In the genomic region with DNA sequence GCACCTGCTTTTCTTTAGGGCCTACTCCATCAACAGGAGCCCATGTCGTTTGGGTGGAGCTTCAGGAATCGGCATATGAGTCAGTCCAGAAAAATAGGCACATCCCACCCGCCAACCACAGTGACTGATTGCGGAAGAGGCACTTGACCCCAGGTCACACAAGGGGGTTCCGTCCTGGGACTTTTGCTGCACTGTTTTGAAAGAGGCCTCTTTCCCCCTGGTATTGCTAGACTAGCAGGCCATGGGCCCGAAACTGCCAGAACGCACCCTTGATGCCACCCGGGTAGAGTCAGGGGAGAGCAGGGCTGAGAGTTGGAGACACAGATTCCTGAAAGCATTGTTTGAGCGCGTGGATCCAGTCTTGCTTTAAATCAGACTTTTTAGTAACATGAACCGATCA, we compare ENCODE assay signal across 1 cellular context.
TF ChIP-seq lines count a peak whose summit lies in the region.

No MANE protein-coding gene starts in this region.

TF ChIP-seq in GM12878, 131 proteins besides CTCF, POLR2A, EP300 and RAD21 (continues in another document):
- TF ChIP-seq, protein P1, sequence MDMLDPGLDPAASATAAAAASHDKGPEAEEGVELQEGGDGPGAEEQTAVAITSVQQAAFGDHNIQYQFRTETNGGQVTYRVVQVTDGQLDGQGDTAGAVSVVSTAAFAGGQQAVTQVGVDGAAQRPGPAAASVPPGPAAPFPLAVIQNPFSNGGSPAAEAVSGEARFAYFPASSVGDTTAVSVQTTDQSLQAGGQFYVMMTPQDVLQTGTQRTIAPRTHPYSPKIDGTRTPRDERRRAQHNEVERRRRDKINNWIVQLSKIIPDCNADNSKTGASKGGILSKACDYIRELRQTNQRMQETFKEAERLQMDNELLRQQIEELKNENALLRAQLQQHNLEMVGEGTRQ (IDR thresholded peaks at IDR 0.05; ENCODE audit: borderline replicate concordance, low read depth, low read length) = no peak
- TF ChIP-seq SMAD5 (IDR thresholded peaks at IDR 0.05; ENCODE audit: low read depth) (no peak), EGR1 (IDR thresholded peaks at IDR 0.05; ENCODE audit: borderline replicate concordance in 1 of 2, low read depth in 2 of 2, low read length in 2 of 2) (no peak), TCF12 (IDR thresholded peaks at IDR 0.05; ENCODE audit: low read depth, low read length) (peak; percentile 51; the same call in 1 of the 2 replicates), IRF4 (IDR thresholded peaks at IDR 0.05; ENCODE audit: low read depth, low read length) (peak; percentile 85), ZNF24 (IDR thresholded peaks at IDR 0.05) (no peak), YY1 (IDR thresholded peaks at IDR 0.05; ENCODE audit: low read depth, low read length) (peak; percentile 29; the same call in 1 of the 2 replicates), RFX5 (IDR thresholded peaks at IDR 0.05; ENCODE audit: low read depth, low read length) (no peak), HDAC2 (IDR thresholded peaks at IDR 0.05) (no peak), GABPA (IDR thresholded peaks at IDR 0.05; ENCODE audit: low read depth) (no peak), FOS (IDR thresholded peaks at IDR 0.05; ENCODE audit: borderline replicate concordance, extremely low read depth, insufficient read length) (no peak), MEF2B (IDR thresholded peaks at IDR 0.05; ENCODE audit: partially characterized antibody, poor library complexity, severe bottlenecking) (peak; percentile 22), CHD2 (IDR thresholded peaks at IDR 0.05; ENCODE audit: borderline replicate concordance, low read depth, low read length) (no peak), KAT2A (conservative IDR thresholded peaks at IDR 0.05; ENCODE audit: control insufficient read depth, low read depth, low read length) (no peak), PAX5 (IDR thresholded peaks at IDR 0.05; ENCODE audit: borderline replicate concordance, low read depth, low read length) (peak; percentile 90), ZNF622 (IDR thresholded peaks at IDR 0.05) (no peak), BRCA1 (IDR thresholded peaks at IDR 0.05; ENCODE audit: low read depth, low read length) (no peak), TARDBP (IDR thresholded peaks at IDR 0.05; ENCODE audit: borderline replicate concordance) (no peak), WRNIP1 (IDR thresholded peaks at IDR 0.05; ENCODE audit: borderline replicate concordance, low read depth, low read length) (no peak), RBBP5 (conservative IDR thresholded peaks at IDR 0.05) (no peak), ZBED1 (IDR thresholded peaks at IDR 0.05; ENCODE audit: borderline replicate concordance) (peak; percentile 84; the same call in 1 of the 2 replicates), SP1 (IDR thresholded peaks at IDR 0.05; ENCODE audit: low read depth, low read length) (peak; percentile 72), ATF7 (IDR thresholded peaks at IDR 0.05; ENCODE audit: low read depth) (no peak), HDGF (IDR thresholded peaks at IDR 0.05) (no peak), FOXM1 (IDR thresholded peaks at IDR 0.05; ENCODE audit: low read depth, low read length) (peak; percentile 77; the same call in 1 of the 2 replicates), TBL1XR1 (IDR thresholded peaks at IDR 0.05; ENCODE audit: low read depth, low read length) (peak; percentile 67; the same call in 1 of the 2 replicates), POLR2AphosphoS2 (IDR thresholded peaks at IDR 0.05; ENCODE audit: low read depth, low read length) (no peak), GATAD2B (conservative IDR thresholded peaks at IDR 0.05; ENCODE audit: low read depth) (peak; percentile 63; the same call in 1 of the 2 replicates), SIN3A (IDR thresholded peaks at IDR 0.05; ENCODE audit: low read depth, low read length) (no peak), MTA2 (IDR thresholded peaks at IDR 0.05; ENCODE audit: low read depth) (peak; percentile 37; the same call in 1 of the 2 replicates), SREBF2 (IDR thresholded peaks at IDR 0.05; ENCODE audit: low read length) (no peak), BHLHE40 (IDR thresholded peaks at IDR 0.05; ENCODE audit: borderline replicate concordance in 1 of 2, low read depth in 2 of 2, low read length in 1 of 2) (peak; percentile 55 to 61; a peak in 3 of 4 replicates), CBX5 (IDR thresholded peaks at IDR 0.05; ENCODE audit: low read depth) (peak; percentile 33; the same call in 1 of the 2 replicates)
- TF ChIP-seq, protein P2, sequence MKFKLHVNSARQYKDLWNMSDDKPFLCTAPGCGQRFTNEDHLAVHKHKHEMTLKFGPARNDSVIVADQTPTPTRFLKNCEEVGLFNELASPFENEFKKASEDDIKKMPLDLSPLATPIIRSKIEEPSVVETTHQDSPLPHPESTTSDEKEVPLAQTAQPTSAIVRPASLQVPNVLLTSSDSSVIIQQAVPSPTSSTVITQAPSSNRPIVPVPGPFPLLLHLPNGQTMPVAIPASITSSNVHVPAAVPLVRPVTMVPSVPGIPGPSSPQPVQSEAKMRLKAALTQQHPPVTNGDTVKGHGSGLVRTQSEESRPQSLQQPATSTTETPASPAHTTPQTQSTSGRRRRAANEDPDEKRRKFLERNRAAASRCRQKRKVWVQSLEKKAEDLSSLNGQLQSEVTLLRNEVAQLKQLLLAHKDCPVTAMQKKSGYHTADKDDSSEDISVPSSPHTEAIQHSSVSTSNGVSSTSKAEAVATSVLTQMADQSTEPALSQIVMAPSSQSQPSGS (IDR thresholded peaks at IDR 0.05; ENCODE audit: low read length) = peak; percentile 68; the same call in 1 of the 2 replicates
- TF ChIP-seq, protein P3, sequence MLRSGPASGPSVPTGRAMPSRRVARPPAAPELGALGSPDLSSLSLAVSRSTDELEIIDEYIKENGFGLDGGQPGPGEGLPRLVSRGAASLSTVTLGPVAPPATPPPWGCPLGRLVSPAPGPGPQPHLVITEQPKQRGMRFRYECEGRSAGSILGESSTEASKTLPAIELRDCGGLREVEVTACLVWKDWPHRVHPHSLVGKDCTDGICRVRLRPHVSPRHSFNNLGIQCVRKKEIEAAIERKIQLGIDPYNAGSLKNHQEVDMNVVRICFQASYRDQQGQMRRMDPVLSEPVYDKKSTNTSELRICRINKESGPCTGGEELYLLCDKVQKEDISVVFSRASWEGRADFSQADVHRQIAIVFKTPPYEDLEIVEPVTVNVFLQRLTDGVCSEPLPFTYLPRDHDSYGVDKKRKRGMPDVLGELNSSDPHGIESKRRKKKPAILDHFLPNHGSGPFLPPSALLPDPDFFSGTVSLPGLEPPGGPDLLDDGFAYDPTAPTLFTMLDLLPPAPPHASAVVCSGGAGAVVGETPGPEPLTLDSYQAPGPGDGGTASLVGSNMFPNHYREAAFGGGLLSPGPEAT (IDR thresholded peaks at IDR 0.05; ENCODE audit: low read depth) = no peak
- TF ChIP-seq, protein P4, sequence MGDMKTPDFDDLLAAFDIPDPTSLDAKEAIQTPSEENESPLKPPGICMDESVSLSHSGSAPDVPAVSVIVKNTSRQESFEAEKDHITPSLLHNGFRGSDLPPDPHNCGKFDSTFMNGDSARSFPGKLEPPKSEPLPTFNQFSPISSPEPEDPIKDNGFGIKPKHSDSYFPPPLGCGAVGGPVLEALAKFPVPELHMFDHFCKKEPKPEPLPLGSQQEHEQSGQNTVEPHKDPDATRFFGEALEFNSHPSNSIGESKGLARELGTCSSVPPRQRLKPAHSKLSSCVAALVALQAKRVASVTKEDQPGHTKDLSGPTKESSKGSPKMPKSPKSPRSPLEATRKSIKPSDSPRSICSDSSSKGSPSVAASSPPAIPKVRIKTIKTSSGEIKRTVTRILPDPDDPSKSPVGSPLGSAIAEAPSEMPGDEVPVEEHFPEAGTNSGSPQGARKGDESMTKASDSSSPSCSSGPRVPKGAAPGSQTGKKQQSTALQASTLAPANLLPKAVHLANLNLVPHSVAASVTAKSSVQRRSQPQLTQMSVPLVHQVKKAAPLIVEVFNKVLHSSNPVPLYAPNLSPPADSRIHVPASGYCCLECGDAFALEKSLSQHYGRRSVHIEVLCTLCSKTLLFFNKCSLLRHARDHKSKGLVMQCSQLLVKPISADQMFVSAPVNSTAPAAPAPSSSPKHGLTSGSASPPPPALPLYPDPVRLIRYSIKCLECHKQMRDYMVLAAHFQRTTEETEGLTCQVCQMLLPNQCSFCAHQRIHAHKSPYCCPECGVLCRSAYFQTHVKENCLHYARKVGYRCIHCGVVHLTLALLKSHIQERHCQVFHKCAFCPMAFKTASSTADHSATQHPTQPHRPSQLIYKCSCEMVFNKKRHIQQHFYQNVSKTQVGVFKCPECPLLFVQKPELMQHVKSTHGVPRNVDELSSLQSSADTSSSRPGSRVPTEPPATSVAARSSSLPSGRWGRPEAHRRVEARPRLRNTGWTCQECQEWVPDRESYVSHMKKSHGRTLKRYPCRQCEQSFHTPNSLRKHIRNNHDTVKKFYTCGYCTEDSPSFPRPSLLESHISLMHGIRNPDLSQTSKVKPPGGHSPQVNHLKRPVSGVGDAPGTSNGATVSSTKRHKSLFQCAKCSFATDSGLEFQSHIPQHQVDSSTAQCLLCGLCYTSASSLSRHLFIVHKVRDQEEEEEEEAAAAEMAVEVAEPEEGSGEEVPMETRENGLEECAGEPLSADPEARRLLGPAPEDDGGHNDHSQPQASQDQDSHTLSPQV (IDR thresholded peaks at IDR 0.05) = no peak
- TF ChIP-seq, protein P5, sequence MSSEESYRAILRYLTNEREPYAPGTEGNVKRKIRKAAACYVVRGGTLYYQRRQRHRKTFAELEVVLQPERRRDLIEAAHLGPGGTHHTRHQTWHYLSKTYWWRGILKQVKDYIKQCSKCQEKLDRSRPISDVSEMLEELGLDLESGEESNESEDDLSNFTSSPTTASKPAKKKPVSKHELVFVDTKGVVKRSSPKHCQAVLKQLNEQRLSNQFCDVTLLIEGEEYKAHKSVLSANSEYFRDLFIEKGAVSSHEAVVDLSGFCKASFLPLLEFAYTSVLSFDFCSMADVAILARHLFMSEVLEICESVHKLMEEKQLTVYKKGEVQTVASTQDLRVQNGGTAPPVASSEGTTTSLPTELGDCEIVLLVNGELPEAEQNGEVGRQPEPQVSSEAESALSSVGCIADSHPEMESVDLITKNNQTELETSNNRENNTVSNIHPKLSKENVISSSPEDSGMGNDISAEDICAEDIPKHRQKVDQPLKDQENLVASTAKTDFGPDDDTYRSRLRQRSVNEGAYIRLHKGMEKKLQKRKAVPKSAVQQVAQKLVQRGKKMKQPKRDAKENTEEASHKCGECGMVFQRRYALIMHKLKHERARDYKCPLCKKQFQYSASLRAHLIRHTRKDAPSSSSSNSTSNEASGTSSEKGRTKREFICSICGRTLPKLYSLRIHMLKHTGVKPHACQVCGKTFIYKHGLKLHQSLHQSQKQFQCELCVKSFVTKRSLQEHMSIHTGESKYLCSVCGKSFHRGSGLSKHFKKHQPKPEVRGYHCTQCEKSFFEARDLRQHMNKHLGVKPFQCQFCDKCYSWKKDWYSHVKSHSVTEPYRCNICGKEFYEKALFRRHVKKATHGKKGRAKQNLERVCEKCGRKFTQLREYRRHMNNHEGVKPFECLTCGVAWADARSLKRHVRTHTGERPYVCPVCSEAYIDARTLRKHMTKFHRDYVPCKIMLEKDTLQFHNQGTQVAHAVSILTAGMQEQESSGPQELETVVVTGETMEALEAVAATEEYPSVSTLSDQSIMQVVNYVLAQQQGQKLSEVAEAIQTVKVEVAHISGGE (CRISPR knock-in tag; IDR thresholded peaks at IDR 0.05) = no peak
- TF ChIP-seq, protein P6, sequence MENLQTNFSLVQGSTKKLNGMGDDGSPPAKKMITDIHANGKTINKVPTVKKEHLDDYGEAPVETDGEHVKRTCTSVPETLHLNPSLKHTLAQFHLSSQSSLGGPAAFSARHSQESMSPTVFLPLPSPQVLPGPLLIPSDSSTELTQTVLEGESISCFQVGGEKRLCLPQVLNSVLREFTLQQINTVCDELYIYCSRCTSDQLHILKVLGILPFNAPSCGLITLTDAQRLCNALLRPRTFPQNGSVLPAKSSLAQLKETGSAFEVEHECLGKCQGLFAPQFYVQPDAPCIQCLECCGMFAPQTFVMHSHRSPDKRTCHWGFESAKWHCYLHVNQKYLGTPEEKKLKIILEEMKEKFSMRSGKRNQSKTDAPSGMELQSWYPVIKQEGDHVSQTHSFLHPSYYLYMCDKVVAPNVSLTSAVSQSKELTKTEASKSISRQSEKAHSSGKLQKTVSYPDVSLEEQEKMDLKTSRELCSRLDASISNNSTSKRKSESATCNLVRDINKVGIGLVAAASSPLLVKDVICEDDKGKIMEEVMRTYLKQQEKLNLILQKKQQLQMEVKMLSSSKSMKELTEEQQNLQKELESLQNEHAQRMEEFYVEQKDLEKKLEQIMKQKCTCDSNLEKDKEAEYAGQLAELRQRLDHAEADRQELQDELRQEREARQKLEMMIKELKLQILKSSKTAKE (IDR thresholded peaks at IDR 0.05; ENCODE audit: low read depth, poor library complexity, severe bottlenecking) = peak; percentile 62
- TF ChIP-seq, protein P7, sequence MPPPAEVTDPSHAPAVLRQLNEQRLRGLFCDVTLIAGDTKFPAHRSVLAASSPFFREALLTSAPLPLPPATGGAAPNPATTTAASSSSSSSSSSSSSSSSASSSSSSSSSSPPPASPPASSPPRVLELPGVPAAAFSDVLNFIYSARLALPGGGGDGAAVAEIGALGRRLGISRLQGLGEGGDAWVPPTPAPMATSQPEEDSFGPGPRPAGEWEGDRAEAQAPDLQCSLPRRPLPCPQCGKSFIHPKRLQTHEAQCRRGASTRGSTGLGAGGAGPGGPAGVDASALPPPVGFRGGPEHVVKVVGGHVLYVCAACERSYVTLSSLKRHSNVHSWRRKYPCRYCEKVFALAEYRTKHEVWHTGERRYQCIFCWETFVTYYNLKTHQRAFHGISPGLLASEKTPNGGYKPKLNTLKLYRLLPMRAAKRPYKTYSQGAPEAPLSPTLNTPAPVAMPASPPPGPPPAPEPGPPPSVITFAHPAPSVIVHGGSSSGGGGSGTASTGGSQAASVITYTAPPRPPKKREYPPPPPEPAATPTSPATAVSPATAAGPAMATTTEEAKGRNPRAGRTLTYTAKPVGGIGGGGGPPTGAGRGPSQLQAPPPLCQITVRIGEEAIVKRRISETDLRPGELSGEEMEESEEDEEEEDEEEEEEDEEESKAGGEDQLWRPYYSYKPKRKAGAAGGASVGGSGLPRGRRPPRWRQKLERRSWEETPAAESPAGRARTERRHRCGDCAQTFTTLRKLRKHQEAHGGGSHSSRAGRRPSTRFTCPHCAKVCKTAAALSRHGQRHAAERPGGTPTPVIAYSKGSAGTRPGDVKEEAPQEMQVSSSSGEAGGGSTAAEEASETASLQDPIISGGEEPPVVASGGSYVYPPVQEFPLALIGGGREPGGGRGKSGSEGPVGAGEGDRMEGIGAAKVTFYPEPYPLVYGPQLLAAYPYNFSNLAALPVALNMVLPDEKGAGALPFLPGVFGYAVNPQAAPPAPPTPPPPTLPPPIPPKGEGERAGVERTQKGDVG (CRISPR knock-in tag; IDR thresholded peaks at IDR 0.05) = no peak
- TF ChIP-seq, protein P8, sequence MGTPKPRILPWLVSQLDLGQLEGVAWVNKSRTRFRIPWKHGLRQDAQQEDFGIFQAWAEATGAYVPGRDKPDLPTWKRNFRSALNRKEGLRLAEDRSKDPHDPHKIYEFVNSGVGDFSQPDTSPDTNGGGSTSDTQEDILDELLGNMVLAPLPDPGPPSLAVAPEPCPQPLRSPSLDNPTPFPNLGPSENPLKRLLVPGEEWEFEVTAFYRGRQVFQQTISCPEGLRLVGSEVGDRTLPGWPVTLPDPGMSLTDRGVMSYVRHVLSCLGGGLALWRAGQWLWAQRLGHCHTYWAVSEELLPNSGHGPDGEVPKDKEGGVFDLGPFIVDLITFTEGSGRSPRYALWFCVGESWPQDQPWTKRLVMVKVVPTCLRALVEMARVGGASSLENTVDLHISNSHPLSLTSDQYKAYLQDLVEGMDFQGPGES (IDR thresholded peaks at IDR 0.05) = no peak
